In genomic region chr2:25829828-25830227, GRCh38 we compare ENCODE assay signal across 1 cellular context.
TF ChIP-seq lines count a peak whose summit lies in the region.

No MANE protein-coding gene starts in this region.

TF ChIP-seq in HepG2, 621 proteins besides CTCF, POLR2A, EP300 and RAD21 (continued from another document):
- TF ChIP-seq AHDC1 (CRISPR knock-in tag; IDR thresholded peaks at IDR 0.05; ENCODE audit: borderline replicate concordance) (no peak), ZNF207 (IDR thresholded peaks at IDR 0.05; ENCODE audit: borderline replicate concordance) (no peak), ASH2L (IDR thresholded peaks at IDR 0.05; ENCODE audit: insufficient read length, low read depth, low read length) (peak; percentile 11), ZNF446 (CRISPR knock-in tag; IDR thresholded peaks at IDR 0.05) (0 out of 2 replicates have a peak, but pooled peaks have one; percentile 64), ZNF282 (IDR thresholded peaks at IDR 0.05; ENCODE audit: partially characterized antibody) (no peak), PCBP2 (optimal IDR thresholded peaks at IDR 0.05; ENCODE audit: low read depth, low read length, poor library complexity, severe bottlenecking) (no peak), ZHX2 (IDR thresholded peaks at IDR 0.05; ENCODE audit: low read depth) (no peak), ZHX2 (CRISPR knock-in tag; IDR thresholded peaks at IDR 0.05; ENCODE audit: borderline replicate concordance) (no peak), BCL3 (CRISPR knock-in tag; IDR thresholded peaks at IDR 0.05) (peak; percentile 45; the same call in 1 of the 2 replicates), GZF1 (CRISPR knock-in tag; IDR thresholded peaks at IDR 0.05) (no peak), MAX (IDR thresholded peaks at IDR 0.05) (no peak), FOXO1 (CRISPR knock-in tag; IDR thresholded peaks at IDR 0.05) (0 out of 2 replicates have a peak, but pooled peaks have one; percentile 22), ETV5 (CRISPR knock-in tag; IDR thresholded peaks at IDR 0.05; ENCODE audit: borderline replicate concordance) (0 out of 2 replicates have a peak, but pooled peaks have one; percentile 12), ZNF556 (CRISPR knock-in tag; IDR thresholded peaks at IDR 0.05; ENCODE audit: borderline replicate concordance) (no peak), SP140L (CRISPR knock-in tag; IDR thresholded peaks at IDR 0.05; ENCODE audit: borderline replicate concordance) (no peak), NR2F6 (IDR thresholded peaks at IDR 0.05) (peak; percentile 47; the same call in 1 of the 2 replicates), NR2F6 (CRISPR knock-in tag; IDR thresholded peaks at IDR 0.05) (peak; percentile 24; the same call in 1 of the 2 replicates), KLF6 (CRISPR knock-in tag; IDR thresholded peaks at IDR 0.05) (no peak)
TF ChIP-seq in HepG2: peak in this region for 24.
